24 cellular contexts compared by ENCODE assay signal in genomic region chr22:23709107-23709506, GRCh38. TPM values are rescaled to one million over a fixed set of nuclear protein-coding genes. Genes with fewer than 3 reads are reported as not detected.
A peak's percentile ranks its signal among the peaks of the same experiment; 100 is the strongest.
DNase-seq lines count a peak whose midpoint lies in the region; ATAC-seq and TF ChIP-seq lines count a peak whose summit lies in the region.
"Had no signal": no experiment of that assay in that cellular context is flagged by ENCODE, and none has a peak within 500 bp of the region (broad histone marks: within the 10 kb centered on the region; RNA-seq: fewer than 3 reads in every experiment).

No MANE protein-coding gene starts in this region.

- H3K4me3 Mint-ChIP-seq in CD4-positive, alpha-beta T cell, result no peak overlapping the region
- H3K4me3 Mint-ChIP-seq in T-helper 17 cell, result no peak overlapping the region
- H3K4me3 Mint-ChIP-seq: effector memory CD8-positive, alpha-beta T cell had no signal

- H3K36me3 Mint-ChIP-seq in CD4-positive, alpha-beta T cell (ENCODE audit: low read depth), result peaks cover 89% of the 10 kb centered on the region
- peaks cover 33% of the 10 kb centered on the region for H3K36me3 Mint-ChIP-seq in T-helper 17 cell (ENCODE audit: low read depth)

- no peaks in the 10 kb centered on the region for H3K27me3 Mint-ChIP-seq in CD4-positive, alpha-beta T cell
- H3K27me3 Mint-ChIP-seq in T-helper 17 cell, result no peaks in the 10 kb centered on the region
- H3K27me3 Mint-ChIP-seq: effector memory CD8-positive, alpha-beta T cell had no signal

- H3K27ac ChIP-seq in CD4-positive, alpha-beta T cell (ENCODE audit: low read depth, low read length), result no peak overlapping the region
- H3K27ac ChIP-seq: BLaER1 treated with 17β-estradiol and CSF1 and Interleukin-3, amounts not matched to agents 10 nM and 100 nM; body of pancreas; esophagus squamous epithelium; right atrium auricular region had no signal

- no peaks in the 10 kb centered on the region for H3K9me3 ChIP-seq in CD4-positive, alpha-beta T cell (ENCODE audit: control insufficient read depth, low read length)
- H3K9me3 ChIP-seq in T-helper 17 cell (ENCODE audit: control insufficient read depth, low read length, poor library complexity, severe bottlenecking), result no peaks in the 10 kb centered on the region
- H3K9me3 ChIP-seq: BLaER1 treated with 17β-estradiol and CSF1 and Interleukin-3, amounts not matched to agents 10 nM and 100 nM; body of pancreas; esophagus squamous epithelium; right atrium auricular region had no signal

- POLR2A ChIA-PET in CD4-positive, alpha-beta T cell (lab: Charles Lee), result no interaction called here

- DNase-seq in AG09319 (ENCODE audit: extremely low read depth, low read depth) (peak; percentile 7), T-helper 17 cell (no peak), fibroblast of peridontal ligament (ENCODE audit: extremely low read depth) (peak; percentile 41), left ventricle myocardium superior (no peak), retina (no peak), SIG-M5 (lab: John Stamatoyannopoulos, UW) (no peak)
- no peak for DNase-seq in CD4-positive, alpha-beta T cell
- DNase-seq: activated CD4-positive, CD25-positive, alpha-beta regulatory T cell treated with anti-CD3 and anti-CD28 coated beads, Interleukin-2, amount 50 U/mL, for 72 hours; activated gamma-delta T cell treated with Interleukin-2 at 50 U/mL for 16 hours; body of pancreas; effector memory CD8-positive, alpha-beta T cell; esophagus squamous epithelium; KG1; NCI-H2171; NCI-H526 treated with DMSO at 0.1 percent for 48 hours; occipital lobe; substantia nigra; T1000 had no signal

- no peaks in the 10 kb centered on the region for H3K9me3 Mint-ChIP-seq in CD4-positive, alpha-beta T cell
- H3K9me3 Mint-ChIP-seq: effector memory CD8-positive, alpha-beta T cell had no signal

- no peak for ATAC-seq in CD4-positive, alpha-beta T cell (ENCODE audit: poor library complexity)
- ATAC-seq in T-helper 17 cell (no peak), HG02678 (IDR thresholded peaks at IDR 0.05; ENCODE audit: unreplicated experiment) (no peak), left ventricle myocardium superior (no peak)
- ATAC-seq: body of pancreas; effector memory CD8-positive, alpha-beta T cell had no signal

- intact Hi-C loops in CD4-positive, alpha-beta T cell (cut with DNase I, micrococcal nuclease), result no loop called here
- intact Hi-C loops in left ventricle myocardium superior (cut with micrococcal nuclease), result no loop called here

- H3K4me1 Mint-ChIP-seq in CD4-positive, alpha-beta T cell (ENCODE audit: low read depth), result peaks cover 61% of the 10 kb centered on the region
- peaks cover 41% of the 10 kb centered on the region for H3K4me1 Mint-ChIP-seq in T-helper 17 cell

- TF ChIP-seq CTCF in AG09319 (IDR thresholded peaks at IDR 0.05; ENCODE audit: low read depth, low read length), result no peak
- no peak for TF ChIP-seq CTCF in CD4-positive, alpha-beta T cell (IDR thresholded peaks at IDR 0.05)

- peak overlapping the region; percentile 58 for H3K27ac Mint-ChIP-seq in CD4-positive, alpha-beta T cell
- peak overlapping the region; percentile 37 for H3K27ac Mint-ChIP-seq in T-helper 17 cell

- CTCF ChIA-PET in CD4-positive, alpha-beta T cell (lab: Charles Lee), result no interaction called here

- H3K27me3 ChIP-seq in CD4-positive, alpha-beta T cell (ENCODE audit: control insufficient read depth, insufficient read depth, low read length), result no peaks in the 10 kb centered on the region
- H3K27me3 ChIP-seq: BLaER1 treated with 17β-estradiol and CSF1 and Interleukin-3, amounts not matched to agents 10 nM and 100 nM; body of pancreas; esophagus squamous epithelium; right atrium auricular region had no signal

RNA-seq across cellular contexts. Expression of gene RGL4, which starts 18.3 kb away (rescaled TPM):
- total RNA-seq in CD4-positive, alpha-beta T cell, result 10 to 100 TPM; 24.6 to 24.8 TPM
- total RNA-seq in T-helper 17 cell (10 to 100 TPM; 16.0 to 20.2 TPM), left ventricle myocardium superior (not detected)
- total RNA-seq: body of pancreas, esophagus squamous epithelium, G401, HT-29, occipital lobe, right atrium auricular region, ureter had no signal

RNA-seq across cellular contexts. Expression of gene ZNF70, which starts 41.8 kb away (rescaled TPM):
- 1 to 10 TPM; 1.3 to 1.9 TPM for total RNA-seq in CD4-positive, alpha-beta T cell
- 1 to 10 TPM; 1.8 to 1.9 TPM for total RNA-seq in T-helper 17 cell
- 3.5 TPM for total RNA-seq in left ventricle myocardium superior
- total RNA-seq: G401 had no signal

RNA-seq across cellular contexts. Expression of gene VPREB3, which starts 45.1 kb away (rescaled TPM):
- total RNA-seq in CD4-positive, alpha-beta T cell, result not detected
- 1 to 10 TPM in 1 of 2 donors, not detected in 1; 4.4 TPM for total RNA-seq in T-helper 17 cell
- total RNA-seq in left ventricle myocardium superior, result 0.97 TPM
- total RNA-seq: body of pancreas, esophagus squamous epithelium, G401, HT-29, occipital lobe, right atrium auricular region, ureter had no signal

RNA-seq across cellular contexts. Expression of gene C22orf15, which starts 53.7 kb away (rescaled TPM):
- total RNA-seq in CD4-positive, alpha-beta T cell, result under 1 TPM; 0.49 to 0.84 TPM
- total RNA-seq in T-helper 17 cell (under 1 TPM; 0.30 to 0.81 TPM), left ventricle myocardium superior (not detected)
- total RNA-seq: body of pancreas, esophagus squamous epithelium, G401, HT-29, occipital lobe, right atrium auricular region had no signal

RNA-seq across cellular contexts. Expression of gene CHCHD10, which starts 58.7 kb away (rescaled TPM):
- total RNA-seq in CD4-positive, alpha-beta T cell, result 10 to 100 TPM; 34.4 to 43.0 TPM
- total RNA-seq in T-helper 17 cell, result 10 to 100 TPM; 31.6 to 44.0 TPM
- 1,571 TPM for total RNA-seq in left ventricle myocardium superior
- total RNA-seq: G401 had no signal

Comparison
In these comparisons a context has a peak if more than half of its experiments do, and no peak if none do; other contexts are left out.
1. DNase-seq: peak in AG09319 (single experiment) and fibroblast of peridontal ligament (single experiment); none in CD4-positive, alpha-beta T cell (0 of 10), T-helper 17 cell (0 of 3), left ventricle myocardium superior (single experiment), retina (single experiment) and SIG-M5 (single experiment).
2. RNA of gene RGL4, which starts 18.3 kb away (total RNA-seq): 24.6 to 24.8 TPM in CD4-positive, alpha-beta T cell and 16.0 to 20.2 TPM in T-helper 17 cell; not detected in left ventricle myocardium superior (single experiment); every median in the first group is over 10 times any median in the second.